In the genomic region with DNA sequence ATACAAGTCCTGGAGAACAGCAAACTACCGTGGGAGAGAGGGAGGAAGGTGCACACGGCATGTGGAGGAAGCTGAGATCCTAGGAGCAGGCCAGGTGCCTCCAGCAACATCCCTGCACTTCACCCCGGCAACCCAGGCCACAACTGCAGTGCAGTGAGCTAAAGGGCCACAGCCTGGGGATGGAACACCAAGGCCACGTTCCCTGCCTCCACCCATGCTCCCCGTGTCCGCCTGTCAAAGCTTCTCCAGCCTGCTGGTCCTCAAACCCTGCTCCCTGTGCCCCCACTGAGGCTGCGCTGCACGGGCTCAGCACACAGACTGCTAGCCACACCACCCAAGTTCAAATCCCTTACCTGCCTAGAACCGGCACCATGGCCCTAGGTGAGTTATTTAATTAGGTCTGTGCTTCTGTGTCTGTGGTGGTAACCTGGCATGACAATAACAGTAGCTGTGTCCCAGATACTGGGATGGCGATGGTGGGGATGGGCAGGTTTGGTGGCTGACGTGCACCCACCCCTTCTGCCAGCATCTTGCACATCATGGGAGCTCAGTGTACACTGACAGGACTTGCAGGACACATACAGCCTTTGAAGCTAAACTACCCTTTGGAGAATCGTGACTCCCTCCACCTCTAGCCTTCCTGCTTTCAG, we compare ENCODE assay signal across 13 cellular contexts.
DNase-seq lines count a peak whose midpoint lies in the region; ATAC-seq and TF ChIP-seq lines count a peak whose summit lies in the region.
"Had no signal": no experiment of that assay in that cellular context is flagged by ENCODE, and none has a peak within 500 bp of the region (broad histone marks: within the 10 kb centered on the region; RNA-seq: fewer than 3 reads in every experiment).

No MANE protein-coding gene starts in this region.

- H3K27ac ChIP-seq in heart right ventricle (peak overlapping the region in 5 of 10 donors; percentile 9 to 40 (median 30)), temporal lobe (ENCODE audit: low read depth, low read length) (peak overlapping the region; percentile 77)
- H3K27ac ChIP-seq: epithelial cell of prostate, SJSA1 had no signal

- DNase-seq in Right ventricle myocardium inferior (ENCODE audit: missing footprints) (peak; percentile 35), heart right ventricle (no peak), naive B cell (no peak), superior temporal gyrus (ENCODE audit: extremely low spot score) (no peak)
- no peak for DNase-seq in activated CD8-positive, alpha-beta T cell treated with anti-CD3 and anti-CD28 coated beads for 36 hours
- DNase-seq in activated CD4-positive, CD25-positive, alpha-beta regulatory T cell (lab: John Stamatoyannopoulos, UW), result no peak
- DNase-seq: activated naive CD4-positive, alpha-beta T cell; stimulated activated CD4-positive, alpha-beta T cell treated with anti-CD3 and anti-CD28 coated beads, Interleukin-2, amount 100 ng/mL, for 24 hours; stimulated activated CD8-positive, alpha-beta memory T cell treated with anti-CD3 and anti-CD28 coated beads, Interleukin-4, amount 100 ng/mL, for 48 hours had no signal

- WGBS in heart right ventricle, 2 donors, result 92 to 94% methylated on average over 12 of the region's 12 CpGs

- H3K36me3 Mint-ChIP-seq in activated CD8-positive, alpha-beta T cell treated with anti-CD3 and anti-CD28 coated beads for 36 hours (ENCODE audit: low read depth), result no peaks in the 10 kb centered on the region
- H3K36me3 Mint-ChIP-seq in naive B cell, result peaks cover 0 to 9% of the 10 kb centered on the region in 2 donors

- intact Hi-C loops in Right ventricle myocardium inferior (cut with DNase I) (no loop called here), heart right ventricle (cut with DNase I) (no loop called here)
- intact Hi-C loops in activated CD8-positive, alpha-beta T cell treated with anti-CD3 and anti-CD28 coated beads for 36 hours (cut with micrococcal nuclease), result no loop called here

- H3K36me3 ChIP-seq in heart right ventricle, result peaks cover 0 to 22% (median 0%) of the 10 kb centered on the region in 9 donors
- H3K36me3 ChIP-seq: SJSA1 had no signal

- TF ChIP-seq CTCF in heart right ventricle (IDR thresholded peaks at IDR 0.05), result no peak
- no peak for TF ChIP-seq CTCF in activated CD8-positive, alpha-beta T cell treated with anti-CD3 and anti-CD28 coated beads for 36 hours (IDR thresholded peaks at IDR 0.05)

- no peak overlapping the region for H3K4me3 Mint-ChIP-seq in activated CD8-positive, alpha-beta T cell treated with anti-CD3 and anti-CD28 coated beads for 36 hours
- H3K4me3 Mint-ChIP-seq in naive B cell, result peak overlapping the region in 5 of 8 donors; percentile 15 to 64 (median 47)

- peak overlapping the region; percentile 30 for H3K27ac Mint-ChIP-seq in activated CD8-positive, alpha-beta T cell treated with anti-CD3 and anti-CD28 coated beads for 36 hours
- peak overlapping the region; percentile 91 to 96 (median 93) for H3K27ac Mint-ChIP-seq in naive B cell

- H3K27me3 Mint-ChIP-seq in activated CD8-positive, alpha-beta T cell treated with anti-CD3 and anti-CD28 coated beads for 36 hours, result no peaks in the 10 kb centered on the region
- H3K27me3 Mint-ChIP-seq in naive B cell, result no peaks in the 10 kb centered on the region

- peaks cover 57% of the 10 kb centered on the region for H3K4me1 Mint-ChIP-seq in activated CD8-positive, alpha-beta T cell treated with anti-CD3 and anti-CD28 coated beads for 36 hours (ENCODE audit: low read depth)
- peaks cover 58 to 93% (median 72%) of the 10 kb centered on the region in 3 donors for H3K4me1 Mint-ChIP-seq in naive B cell

- H3K4me1 ChIP-seq in heart right ventricle, result peaks cover 7 to 82% (median 62%) of the 10 kb centered on the region in 9 donors
- H3K4me1 ChIP-seq: SJSA1 had no signal

- no peak overlapping the region for H3K4me3 ChIP-seq in heart right ventricle
- H3K4me3 ChIP-seq: SJSA1 had no signal

- no peaks in the 10 kb centered on the region for H3K27me3 ChIP-seq in heart right ventricle
- H3K27me3 ChIP-seq: SJSA1 had no signal

- no peak for ATAC-seq in Right ventricle myocardium inferior
- no peak for ATAC-seq in heart right ventricle
- no peak for ATAC-seq in activated CD8-positive, alpha-beta T cell treated with anti-CD3 and anti-CD28 coated beads for 36 hours
- ATAC-seq in naive B cell (ENCODE audit: low read depth in 2 of 2), result no peak
- ATAC-seq in HG03196 (IDR thresholded peaks at IDR 0.05; ENCODE audit: unreplicated experiment), result no peak

- no peaks in the 10 kb centered on the region for H3K9me3 Mint-ChIP-seq in activated CD8-positive, alpha-beta T cell treated with anti-CD3 and anti-CD28 coated beads for 36 hours
- H3K9me3 Mint-ChIP-seq in naive B cell, result no peaks in the 10 kb centered on the region

- POLR2A ChIA-PET in activated CD8-positive, alpha-beta T cell treated with anti-CD3 and anti-CD28 coated beads for 36 hours (lab: Charles Lee), result interaction anchor here (1.9 to 2.1 kb wide), 2 partner anchors 9 to 30 kb away, joined by 4 to 7 read pairs; no protein-coding TSS in a partner anchor

- CTCF ChIA-PET in activated CD8-positive, alpha-beta T cell treated with anti-CD3 and anti-CD28 coated beads for 36 hours (lab: Charles Lee), result interaction anchor here (0.7 to 2.3 kb wide), 5 partner anchors 10 to 82 kb away, joined by 3 to 9 read pairs (median 5); no protein-coding TSS in a partner anchor

- no peaks in the 10 kb centered on the region for H3K9me3 ChIP-seq in heart right ventricle
- H3K9me3 ChIP-seq: SJSA1 had no signal
